In genomic region chrX:40933132-40934078, GRCh38 we compare ENCODE assay signal across 8 cellular contexts.
A peak's percentile ranks its signal among the peaks of the same experiment; 100 is the strongest.
DNase-seq lines count a peak whose midpoint lies in the region; ATAC-seq, FAIRE-seq and TF ChIP-seq lines count a peak whose summit lies in the region.

No MANE protein-coding gene starts in this region.

- peak overlapping the region; percentile 24 to 49 for H3K4me3 ChIP-seq in kidney (ENCODE audit: low read length in 2 of 2)

- H3K9me3 Mint-ChIP-seq in stimulated activated effector memory CD8-positive, alpha-beta T cell treated with anti-CD3 and anti-CD28 coated beads, Interleukin-12 subunit alpha, Interleukin-12 subunit beta, amount 100 ng/mL, for 72 hours, result no peaks in the 10 kb centered on the region

- in situ Hi-C loops in ACHN (cut with HindIII; ENCODE audit: low pct_ligation_motif_present, low pct_unique_long_range_greater_than_20kb, low sequenced_read_pairs), result no loop called here

- H3K4me3 Mint-ChIP-seq in stimulated activated effector memory CD8-positive, alpha-beta T cell treated with anti-CD3 and anti-CD28 coated beads, Interleukin-12 subunit alpha, Interleukin-12 subunit beta, amount 100 ng/mL, for 72 hours, result peak overlapping the region; percentile 56

- ATAC-seq in stimulated activated effector memory CD8-positive, alpha-beta T cell treated with anti-CD3 and anti-CD28 coated beads, Interleukin-12 subunit alpha, Interleukin-12 subunit beta, amount 100 ng/mL, for 72 hours, result peak; percentile 40

- intact Hi-C loops in kidney (cut with DNase I), result no loop called here

- DNase-seq in GM18507 (ENCODE audit: extremely low spot score, insufficient read length, low read depth), result no peak
- peak; percentile 4 for DNase-seq in NOMO-1 treated with dmso at 0.1 percent for 144 hours (lab: John Stamatoyannopoulos, UW; ENCODE audit: unreplicated experiment)
- peak; percentile 37 for DNase-seq in amniotic stem cell (lab: John Stamatoyannopoulos, UW)
- DNase-seq in kidney, result no peak
- no peak for DNase-seq in stimulated activated effector memory CD8-positive, alpha-beta T cell treated with anti-CD3 and anti-CD28 coated beads, Interleukin-12 subunit alpha, Interleukin-12 subunit beta, amount 100 ng/mL, for 72 hours (ENCODE audit: low spot score in 2 of 2)
- DNase-seq in NCI-H1092 treated with DMSO at 0.1 percent for 48 hours (lab: John Stamatoyannopoulos, UW), result no peak
- no peak for DNase-seq in cerebellar nuclear complex (lab: John Stamatoyannopoulos, UW)
- DNase-seq in ACHN, result no peak

- peaks cover 6% of the 10 kb centered on the region for H3K36me3 Mint-ChIP-seq in stimulated activated effector memory CD8-positive, alpha-beta T cell treated with anti-CD3 and anti-CD28 coated beads, Interleukin-12 subunit alpha, Interleukin-12 subunit beta, amount 100 ng/mL, for 72 hours

- FAIRE-seq in GM18507 (lab: Jason Lieb, UNC) (peak; percentile 75), kidney (lab: Jason Lieb, UNC) (no peak)

- no peak for TF ChIP-seq CTCF in kidney (IDR thresholded peaks at IDR 0.05; ENCODE audit: borderline replicate concordance, extremely low read depth, insufficient read depth)

- no peaks in the 10 kb centered on the region for H3K9me3 ChIP-seq in kidney (ENCODE audit: control insufficient read depth in 1 of 2, low read length in 2 of 2)

- peak overlapping the region in 1 of 2 donors; percentile 58 for H3K9ac ChIP-seq in kidney (ENCODE audit: low read length in 2 of 2)

- H3K36me3 ChIP-seq in kidney (ENCODE audit: control insufficient read depth in 1 of 2, insufficient read depth in 2 of 2, low read length in 2 of 2), result no peaks in the 10 kb centered on the region

- peak overlapping the region; percentile 32 to 83 for H3K27ac ChIP-seq in kidney (ENCODE audit: low read depth in 2 of 2, low read length in 2 of 2)

- peak overlapping the region; percentile 70 for H3K27ac Mint-ChIP-seq in stimulated activated effector memory CD8-positive, alpha-beta T cell treated with anti-CD3 and anti-CD28 coated beads, Interleukin-12 subunit alpha, Interleukin-12 subunit beta, amount 100 ng/mL, for 72 hours

- peaks cover 17% of the 10 kb centered on the region for H3K4me1 Mint-ChIP-seq in stimulated activated effector memory CD8-positive, alpha-beta T cell treated with anti-CD3 and anti-CD28 coated beads, Interleukin-12 subunit alpha, Interleukin-12 subunit beta, amount 100 ng/mL, for 72 hours

- H3K4me1 ChIP-seq in kidney (ENCODE audit: control insufficient read depth in 1 of 2, insufficient read depth in 1 of 2, low read depth in 1 of 2, low read length in 2 of 2), result peaks cover 4 to 7% of the 10 kb centered on the region in 2 donors

Comparison
In these comparisons a context has a peak if more than half of its experiments do, and no peak if none do; other contexts are left out.
1. DNase-seq: peak in NOMO-1 treated with dmso at 0.1 percent for 144 hours (single experiment) and amniotic stem cell (single experiment); none in GM18507 (single experiment), kidney (single experiment), stimulated activated effector memory CD8-positive, alpha-beta T cell treated with anti-CD3 and anti-CD28 coated beads, Interleukin-12 subunit alpha, Interleukin-12 subunit beta, amount 100 ng/mL, for 72 hours (0 of 2), NCI-H1092 treated with DMSO at 0.1 percent for 48 hours (single experiment), cerebellar nuclear complex (0 of 2) and ACHN (single experiment).